ENCODE assay signal across 1 cellular context in genomic region chr15:53323197-53323596, GRCh38.
TF ChIP-seq lines count a peak whose summit lies in the region.

No MANE protein-coding gene starts in this region.

TF ChIP-seq in H1, 55 proteins besides CTCF, POLR2A, EP300 and RAD21:
- TF ChIP-seq BRCA1 (IDR thresholded peaks at IDR 0.05; ENCODE audit: low read depth, low read length) (no peak), BACH1 (IDR thresholded peaks at IDR 0.05; ENCODE audit: low read length) (no peak), GABPA (IDR thresholded peaks at IDR 0.05; ENCODE audit: borderline replicate concordance, insufficient read depth, low read length) (no peak), RXRA (IDR thresholded peaks at IDR 0.05; ENCODE audit: insufficient read depth, low read depth, low read length) (no peak), CEBPB (IDR thresholded peaks at IDR 0.05; ENCODE audit: low read depth, low read length) (no peak)
